9 cellular contexts compared by ENCODE assay signal in the genomic region with DNA sequence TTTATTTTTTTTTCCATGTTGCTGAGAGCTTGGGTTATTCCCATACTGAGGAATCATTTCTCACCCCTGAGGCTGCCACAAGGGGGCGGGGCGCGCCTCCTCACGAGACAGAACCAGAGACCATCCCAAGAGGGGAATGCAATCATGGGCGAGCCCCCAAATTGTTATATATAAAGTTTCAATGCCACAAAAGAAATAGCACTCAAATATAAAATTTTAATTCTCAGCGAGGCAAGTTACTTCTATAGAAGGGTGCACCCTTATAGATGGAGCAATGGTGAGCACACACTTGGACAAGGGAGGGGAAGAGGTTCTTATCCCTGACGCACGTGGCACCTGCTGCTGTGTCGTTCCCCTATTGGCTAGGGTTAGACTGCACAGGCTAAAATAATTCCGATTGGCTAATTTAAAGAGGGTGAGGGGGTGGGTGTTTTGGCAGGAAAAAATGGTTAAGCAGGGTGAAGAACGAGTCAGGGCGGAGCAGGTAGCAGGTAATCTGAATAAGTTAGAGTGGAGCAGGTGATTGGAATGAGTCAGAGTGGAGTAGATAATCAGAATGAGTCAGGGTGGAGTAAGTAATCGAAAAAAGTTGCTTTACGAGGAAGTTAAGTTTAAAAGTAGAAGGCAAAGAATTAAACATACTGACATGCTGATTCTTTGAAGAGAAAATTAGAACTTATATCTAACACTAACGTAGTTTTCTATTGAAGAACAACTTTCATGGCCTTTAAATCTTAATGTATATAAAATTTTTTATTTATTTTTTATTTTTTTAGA.
DNase-seq lines count a peak whose midpoint lies in the region; ATAC-seq and TF ChIP-seq lines count a peak whose summit lies in the region.
"Had no signal": no experiment of that assay in that cellular context is flagged by ENCODE, and none has a peak within 500 bp of the region (broad histone marks: within the 10 kb centered on the region; RNA-seq: fewer than 3 reads in every experiment).

No MANE protein-coding gene starts in this region.

- H3K36me3 ChIP-seq in parathyroid adenoma (ENCODE audit: control insufficient read depth, insufficient read depth, low read length) (no peaks in the 10 kb centered on the region), mucosa of descending colon (ENCODE audit: low read depth) (no peaks in the 10 kb centered on the region)

- intact Hi-C loops in activated CD4-positive, alpha-beta T cell treated with anti-CD3 and anti-CD28 coated beads for 36 hours (cut with DNase I, micrococcal nuclease) = no loop called here
- intact Hi-C loops in mucosa of descending colon (cut with DNase I, micrococcal nuclease) = no loop called here

- H3K4me3 ChIP-seq in cardiac fibroblast (replicated peaks in 1 of 2; ENCODE audit: low read depth in 2 of 2, low read length in 2 of 2) = no peak overlapping the region
- no peak overlapping the region for H3K4me3 ChIP-seq in parathyroid adenoma (ENCODE audit: low read depth, low read length)
- no peak overlapping the region for H3K4me3 ChIP-seq in mucosa of descending colon

- no peak overlapping the region for H2AFZ ChIP-seq in parathyroid adenoma

- peaks cover 14% of the 10 kb centered on the region for H3K27me3 Mint-ChIP-seq in activated CD4-positive, alpha-beta T cell treated with anti-CD3 and anti-CD28 coated beads for 36 hours

- TF ChIP-seq CTCF in cardiac fibroblast (IDR thresholded peaks at IDR 0.05; ENCODE audit: low read depth, low read length) (peak; percentile 6), parathyroid adenoma (IDR thresholded peaks at IDR 0.05) (peak; percentile 6), mucosa of descending colon (IDR thresholded peaks at IDR 0.05) (no peak)

- no peaks in the 10 kb centered on the region for H3K4me1 ChIP-seq in parathyroid adenoma
- H3K4me1 ChIP-seq in mucosa of descending colon (ENCODE audit: low read depth) = no peaks in the 10 kb centered on the region

- peak; percentile 11 for DNase-seq in activated CD4-positive, alpha-beta T cell treated with anti-CD3 and anti-CD28 coated beads for 36 hours
- DNase-seq in activated CD4-positive, alpha-beta T cell treated with anti-CD3 and anti-CD28 coated beads for 4 hours = no peak
- DNase-seq in MV-4-11 (lab: John Stamatoyannopoulos, UW) = peak; percentile 8
- DNase-seq in cardiac fibroblast (ENCODE audit: low read depth in 2 of 2) = no peak
- no peak for DNase-seq in mucosa of descending colon
- DNase-seq in NCI-H146 treated with DMSO at 0.1 percent for 48 hours (lab: John Stamatoyannopoulos, UW; ENCODE audit: unreplicated experiment) = no peak
- DNase-seq: NCI-H226 had no signal

- POLR2A ChIA-PET in activated CD4-positive, alpha-beta T cell treated with anti-CD3 and anti-CD28 coated beads for 36 hours (lab: Charles Lee) = no interaction called here

- no peaks in the 10 kb centered on the region for H3K9me3 ChIP-seq in parathyroid adenoma (ENCODE audit: control insufficient read depth, low read length)
- H3K9me3 ChIP-seq in mucosa of descending colon = peaks cover 21% of the 10 kb centered on the region

- no peaks in the 10 kb centered on the region for H3K79me2 ChIP-seq in parathyroid adenoma

- no peaks in the 10 kb centered on the region for H3K27me3 ChIP-seq in parathyroid adenoma (ENCODE audit: control insufficient read depth, insufficient read depth, low read length)

- no peak overlapping the region for H3K4me3 Mint-ChIP-seq in activated CD4-positive, alpha-beta T cell treated with anti-CD3 and anti-CD28 coated beads for 36 hours

- no peak overlapping the region for H3K27ac Mint-ChIP-seq in activated CD4-positive, alpha-beta T cell treated with anti-CD3 and anti-CD28 coated beads for 36 hours

- H3K27ac ChIP-seq in parathyroid adenoma = no peak overlapping the region

- H3K4me1 Mint-ChIP-seq in activated CD4-positive, alpha-beta T cell treated with anti-CD3 and anti-CD28 coated beads for 36 hours = no peaks in the 10 kb centered on the region

- no peak for ATAC-seq in activated CD4-positive, alpha-beta T cell treated with anti-CD3 and anti-CD28 coated beads for 36 hours
- ATAC-seq in mucosa of descending colon (no peak), GM21619 (IDR thresholded peaks at IDR 0.05; ENCODE audit: unreplicated experiment) (no peak)

- no peak overlapping the region for H3K9ac ChIP-seq in parathyroid adenoma

- H3K9me3 Mint-ChIP-seq in activated CD4-positive, alpha-beta T cell treated with anti-CD3 and anti-CD28 coated beads for 36 hours (ENCODE audit: low read depth) = peaks cover 11% of the 10 kb centered on the region

- CTCF ChIA-PET in activated CD4-positive, alpha-beta T cell treated with anti-CD3 and anti-CD28 coated beads for 36 hours (lab: Charles Lee) = no interaction called here

- H3K36me3 Mint-ChIP-seq in activated CD4-positive, alpha-beta T cell treated with anti-CD3 and anti-CD28 coated beads for 36 hours (ENCODE audit: low read depth) = peaks cover 5% of the 10 kb centered on the region

- no peak overlapping the region for H3K4me2 ChIP-seq in parathyroid adenoma (ENCODE audit: low read length)

Comparison
In these comparisons a context has a peak if more than half of its experiments do, and no peak if none do; other contexts are left out.
1. DNase-seq: peak in activated CD4-positive, alpha-beta T cell treated with anti-CD3 and anti-CD28 coated beads for 36 hours (single experiment) and MV-4-11 (single experiment); none in activated CD4-positive, alpha-beta T cell treated with anti-CD3 and anti-CD28 coated beads for 4 hours (0 of 2), cardiac fibroblast (0 of 2), mucosa of descending colon (0 of 3) and NCI-H146 treated with DMSO at 0.1 percent for 48 hours (single experiment).